16 cellular contexts compared by ENCODE assay signal in genomic region chr17:63820963-63821561, GRCh38. TPM values are rescaled to one million over a fixed set of nuclear protein-coding genes. Genes with fewer than 3 reads are reported as not detected.
DNase-seq lines count a peak whose midpoint lies in the region; ATAC-seq, FAIRE-seq and TF ChIP-seq lines count a peak whose summit lies in the region.
"Had no signal": no experiment of that assay in that cellular context is flagged by ENCODE, and none has a peak within 500 bp of the region (broad histone marks: within the 10 kb centered on the region; RNA-seq: fewer than 3 reads in every experiment).

No MANE protein-coding gene starts in this region.

- no peak; the same call in 2 of the 3 replicates for ATAC-seq in SK-N-SH treated with all-trans-retinoic acid at 6 μM for 48 hours
- no peak for ATAC-seq in HCT116
- peak; percentile 13 to 34 for ATAC-seq in activated naive CD4-positive, alpha-beta T cell treated with anti-CD3 and anti-CD28 coated beads, Interleukin-2, amount 50 U/mL, for 72 hours
- no peak for ATAC-seq in pancreas

- RAD21 ChIA-PET in HCT116 (lab: Charles Lee; ENCODE audit: low non-redundant PET in 1 of 2, low total read pairs in 2 of 2, uncharacterized antibody in 2 of 2, unreplicated experiment in 2 of 2): no interaction called here

- no peak for FAIRE-seq in pancreas (lab: Jason Lieb, UNC)
- FAIRE-seq: endometrium had no signal

- H2AFZ ChIP-seq in SK-N-SH (ENCODE audit: low read depth) (no peak overlapping the region), HCT116 (ENCODE audit: low read depth, low read length, poor library complexity, severe bottlenecking) (no peak overlapping the region), Karpas-422 (ENCODE audit: low read length) (no peak overlapping the region)

- H3K9me3 Mint-ChIP-seq in activated naive CD4-positive, alpha-beta T cell treated with anti-CD3 and anti-CD28 coated beads, Interleukin-2, amount 50 U/mL, for 72 hours: no peaks in the 10 kb centered on the region
- H3K9me3 Mint-ChIP-seq in nephron: no peaks in the 10 kb centered on the region

- no peak for DNase-seq in SK-N-SH
- no peak for DNase-seq in HCT116 (ENCODE audit: low read depth, low spot score)
- DNase-seq in activated naive CD4-positive, alpha-beta T cell treated with anti-CD3 and anti-CD28 coated beads, Interleukin-2, amount 50 U/mL, for 72 hours (ENCODE audit: low spot score in 2 of 2): no peak
- no peak for DNase-seq in NCI-H1436 treated with DMSO at 0.1 percent for 48 hours (lab: John Stamatoyannopoulos, UW)
- no peak for DNase-seq in pancreas
- no peak for DNase-seq in Karpas-422
- DNase-seq: activated CD8-positive, alpha-beta memory T cell treated with anti-CD3 and anti-CD28 coated beads, Interleukin-2, amount 50 U/mL, for 48 hours; foreskin fibroblast; NCI-H69 had no signal

- TF ChIP-seq RAD21 in SK-N-SH (IDR thresholded peaks at IDR 0.05; ENCODE audit: low read length) (no peak), HCT116 (IDR thresholded peaks at IDR 0.05; ENCODE audit: low read depth) (no peak)

- no peak overlapping the region for H3K4me3 ChIP-seq in SK-N-SH (ENCODE audit: low read depth in 2 of 2, low read length in 1 of 2)
- no peak overlapping the region for H3K4me3 ChIP-seq in HCT116 (replicated peaks in 1 of 2; ENCODE audit: low read depth in 1 of 2, low read length in 2 of 2)
- H3K4me3 ChIP-seq in pancreas: no peak overlapping the region
- H3K4me3 ChIP-seq in Karpas-422 (ENCODE audit: low read length): no peak overlapping the region
- H3K4me3 ChIP-seq: SK-N-MC, thoracic aorta had no signal

- POLR2A ChIA-PET in SK-N-SH (lab: Yijun Ruan, JAX): interaction anchor here (1.2 to 1.9 kb wide), 3 partner anchors 9 to 21 kb away, joined by 3 to 7 read pairs (median 4); no protein-coding TSS in a partner anchor
- POLR2A ChIA-PET in HCT116 (lab: Charles Lee): no interaction called here

- TF ChIP-seq POLR2A in HCT116 (IDR thresholded peaks at IDR 0.05; ENCODE audit: borderline replicate concordance, extremely low read depth, insufficient read depth, insufficient read length): no peak

- no peak for TF ChIP-seq EP300 in SK-N-SH (IDR thresholded peaks at IDR 0.05; ENCODE audit: borderline replicate concordance in 1 of 2, low read depth in 1 of 2, low read length in 1 of 2)

- CTCF ChIA-PET in SK-N-SH (lab: Yijun Ruan, JAX) (interaction anchor here (0.8 to 2.8 kb wide), 5 partner anchors 8 to 45 kb away, joined by 3 to 9 read pairs (median 8); no protein-coding TSS in a partner anchor), HCT116 (lab: Charles Lee) (no interaction called here)

- no peaks in the 10 kb centered on the region for H3K9me2 ChIP-seq in SK-N-SH
- H3K9me2 ChIP-seq in HCT116 (ENCODE audit: insufficient read depth): no peaks in the 10 kb centered on the region
- H3K9me2 ChIP-seq in Karpas-422 (replicated peaks; ENCODE audit: insufficient read depth, low read length): no peaks in the 10 kb centered on the region

- H3K4me1 ChIP-seq in SK-N-SH (ENCODE audit: control insufficient read depth in 1 of 2, insufficient read depth in 2 of 2, low read depth in 1 of 2, low read length in 1 of 2): peaks cover 6 to 17% of the 10 kb centered on the region in 2 experiments; a peak in 2 of 4 replicates
- H3K4me1 ChIP-seq in HCT116 (ENCODE audit: control insufficient read depth in 1 of 2, insufficient read depth in 2 of 2, low read length in 2 of 2): peaks cover 4 to 6% of the 10 kb centered on the region in 2 experiments; a peak in 2 of 4 replicates
- peaks cover 4 to 12% (median 4%) of the 10 kb centered on the region in 3 donors for H3K4me1 ChIP-seq in pancreas
- peaks cover 12% of the 10 kb centered on the region for H3K4me1 ChIP-seq in Karpas-422 (ENCODE audit: low read length)

- 92% methylated on average over 10 of the region's 10 CpGs for WGBS in SK-N-SH (ENCODE audit: low lambda C conversion rate)
- 84 to 89% methylated on average over 10 of the region's 10 CpGs for WGBS in pancreas, 2 donors

- H3K27ac ChIP-seq in SK-N-SH (ENCODE audit: low read depth in 2 of 2, low read length in 1 of 2) (no peak overlapping the region), HCT116 (ENCODE audit: low read depth, low read length) (no peak overlapping the region), pancreas (no peak overlapping the region), Karpas-422 (ENCODE audit: low read length) (no peak overlapping the region)
- H3K27ac ChIP-seq: 22Rv1, C4-2B, thoracic aorta had no signal

- peaks cover 66% of the 10 kb centered on the region for H3F3A ChIP-seq in SK-N-SH (replicated peaks; ENCODE audit: insufficient read depth)

- H3K27me3 Mint-ChIP-seq in nephron (ENCODE audit: low read depth): no peaks in the 10 kb centered on the region

- H3K9ac ChIP-seq in SK-N-SH: no peak overlapping the region
- H3K9ac ChIP-seq in HCT116 (ENCODE audit: low read length): no peak overlapping the region
- H3K9ac ChIP-seq in Karpas-422 (ENCODE audit: low read length): no peak overlapping the region

- H3K27me3 ChIP-seq in SK-N-SH (ENCODE audit: insufficient read depth) (no peaks in the 10 kb centered on the region), HCT116 (ENCODE audit: insufficient read depth, low read length) (no peaks in the 10 kb centered on the region), pancreas (no peaks in the 10 kb centered on the region), Karpas-422 (ENCODE audit: low read length) (no peaks in the 10 kb centered on the region)

- intact Hi-C loops in HCT116 (cut with micrococcal nuclease): no loop called here
- intact Hi-C loops in pancreas (cut with DNase I): no loop called here

- TF ChIP-seq CTCF in SK-N-SH (IDR thresholded peaks at IDR 0.05) (no peak), HCT116 (IDR thresholded peaks at IDR 0.05 in 2 of 3, conservative IDR thresholded peaks at IDR 0.05 in 1 of 3; ENCODE audit: borderline replicate concordance in 1 of 3, insufficient read depth in 1 of 3, low read depth in 2 of 3, low read length in 2 of 3) (no peak), nephron (IDR thresholded peaks at IDR 0.05; ENCODE audit: unreplicated experiment in 3 of 3) (no peak), pancreas (IDR thresholded peaks at IDR 0.05) (no peak)

- peak overlapping the region; percentile 87 to 94 for H3K27ac Mint-ChIP-seq in activated naive CD4-positive, alpha-beta T cell treated with anti-CD3 and anti-CD28 coated beads, Interleukin-2, amount 50 U/mL, for 72 hours
- H3K27ac Mint-ChIP-seq in nephron: peak overlapping the region in 2 of 3 experiments; percentile 8 to 36

- H3K36me3 Mint-ChIP-seq in activated naive CD4-positive, alpha-beta T cell treated with anti-CD3 and anti-CD28 coated beads, Interleukin-2, amount 50 U/mL, for 72 hours: peaks cover 41 to 67% of the 10 kb centered on the region in 2 donors
- H3K36me3 Mint-ChIP-seq in nephron (ENCODE audit: low read depth): peaks cover 89% of the 10 kb centered on the region

- no peaks in the 10 kb centered on the region for H3K9me3 ChIP-seq in SK-N-SH
- no peaks in the 10 kb centered on the region for H3K9me3 ChIP-seq in HCT116 (ENCODE audit: control insufficient read depth in 1 of 2, insufficient read depth in 1 of 2, low read depth in 1 of 2, low read length in 2 of 2)
- H3K9me3 ChIP-seq in pancreas: no peaks in the 10 kb centered on the region
- H3K9me3 ChIP-seq in Karpas-422 (ENCODE audit: low read length): no peaks in the 10 kb centered on the region
- H3K9me3 ChIP-seq: thoracic aorta had no signal

- H4K20me1 ChIP-seq in SK-N-SH (ENCODE audit: insufficient read depth) (peaks cover 23% of the 10 kb centered on the region; the same call in 1 of the 2 replicates), HCT116 (ENCODE audit: insufficient read depth) (peaks cover 8% of the 10 kb centered on the region; the same call in 1 of the 2 replicates), Karpas-422 (ENCODE audit: insufficient read depth, low read depth, low read length) (peaks cover 22% of the 10 kb centered on the region)

- H3K4me3 Mint-ChIP-seq in nephron: no peak overlapping the region

- no TSS peak for BruUV-seq in HCT116 (replicated peaks; lab: Mats Ljungman, UMichigan)

- H3K4me1 Mint-ChIP-seq in nephron: peaks cover 9% of the 10 kb centered on the region

- peaks cover 91 to 96% of the 10 kb centered on the region in 2 experiments for H3K36me3 ChIP-seq in SK-N-SH (replicated peaks in 1 of 2; ENCODE audit: control insufficient read depth in 1 of 2, insufficient read depth in 2 of 2, low read length in 1 of 2)
- peaks cover 90 to 93% of the 10 kb centered on the region in 2 experiments for H3K36me3 ChIP-seq in HCT116 (ENCODE audit: control insufficient read depth in 1 of 2, insufficient read depth in 2 of 2, low read length in 2 of 2)
- H3K36me3 ChIP-seq in pancreas: peaks cover 0 to 87% (median 43%) of the 10 kb centered on the region in 3 donors
- H3K36me3 ChIP-seq in Karpas-422 (ENCODE audit: insufficient read depth, low read length): peaks cover 78% of the 10 kb centered on the region; the same call in 1 of the 2 replicates

- H3K79me2 ChIP-seq in SK-N-SH (ENCODE audit: insufficient read depth) (peaks cover 40% of the 10 kb centered on the region), HCT116 (ENCODE audit: insufficient read depth, low read length) (peaks cover 78% of the 10 kb centered on the region), Karpas-422 (ENCODE audit: low read length) (peaks cover 52% of the 10 kb centered on the region)

- no peak overlapping the region for H3K4me2 ChIP-seq in SK-N-SH
- H3K4me2 ChIP-seq in HCT116 (ENCODE audit: low read length): no peak overlapping the region
- H3K4me2 ChIP-seq in Karpas-422 (ENCODE audit: low read depth, low read length, poor library complexity, severe bottlenecking): no peak overlapping the region

RNA-seq across cellular contexts. Expression of gene PSMC5, which starts 6.2 kb away (rescaled TPM):
- polyA plus RNA-seq in SK-N-SH (2012; rRNA removed): 424 and 468 TPM in 2 replicates
- 441 and 497 TPM in 2 replicates for polyA plus RNA-seq in SK-N-SH (2012; cell fraction: cytosol; rRNA removed)
- polyA plus RNA-seq in SK-N-SH (2012; cell fraction: nucleus; rRNA removed): 369 and 384 TPM in 2 replicates
- total RNA-seq in HCT116 (2021; ENCODE audit: unreplicated experiment): 193 TPM
- polyA plus RNA-seq in HCT116 (2012): 205 and 235 TPM in 2 replicates
- 100 to 1,000 TPM; 129 to 137 TPM for total RNA-seq in activated naive CD4-positive, alpha-beta T cell treated with anti-CD3 and anti-CD28 coated beads, Interleukin-2, amount 50 U/mL, for 72 hours
- total RNA-seq in pancreas: 10 to 100 TPM; 36.5 to 61.1 (median 53.0) TPM
- polyA plus RNA-seq in pancreas: 100 to 1,000 TPM; 109 to 154 TPM
- total RNA-seq in Karpas-422 (2014; rRNA removed; shearing (Covaris generic); ENCODE audit: low replicate concordance): 26.9 and 49.1 TPM in 2 replicates

RNA-seq across cellular contexts. Expression of gene FTSJ3, which starts 6.4 kb away (rescaled TPM):
- 148 and 180 TPM in 2 replicates for polyA plus RNA-seq in SK-N-SH (2012; rRNA removed)
- polyA plus RNA-seq in SK-N-SH (2012; cell fraction: cytosol; rRNA removed): 147 and 150 TPM in 2 replicates
- polyA plus RNA-seq in SK-N-SH (2012; cell fraction: nucleus; rRNA removed): 242 and 303 TPM in 2 replicates
- total RNA-seq in HCT116 (2021; ENCODE audit: unreplicated experiment): 70.9 TPM
- 35.8 and 40.6 TPM in 2 replicates for polyA plus RNA-seq in HCT116 (2012)
- total RNA-seq in activated naive CD4-positive, alpha-beta T cell treated with anti-CD3 and anti-CD28 coated beads, Interleukin-2, amount 50 U/mL, for 72 hours: 10 to 100 TPM; 47.0 to 55.8 TPM
- total RNA-seq in pancreas: 10 to 100 TPM in 5 of 6 donors, 1 to 10 TPM in 1; 8.6 to 23.0 (median 12.8) TPM
- polyA plus RNA-seq in pancreas: 10 to 100 TPM; 20.4 to 24.0 TPM
- 30.7 and 39.5 TPM in 2 replicates for total RNA-seq in Karpas-422 (2014; rRNA removed; shearing (Covaris generic); ENCODE audit: low replicate concordance)

RNA-seq across cellular contexts. Expression of gene SMARCD2, which starts 21.4 kb away (rescaled TPM):
- 89.1 and 106 TPM in 2 replicates for polyA plus RNA-seq in SK-N-SH (2012; rRNA removed)
- polyA plus RNA-seq in SK-N-SH (2012; cell fraction: cytosol; rRNA removed): 62.3 and 82.2 TPM in 2 replicates
- 84.7 and 121 TPM in 2 replicates for polyA plus RNA-seq in SK-N-SH (2012; cell fraction: nucleus; rRNA removed)
- total RNA-seq in HCT116 (2021; ENCODE audit: unreplicated experiment): 168 TPM
- 169 and 186 TPM in 2 replicates for polyA plus RNA-seq in HCT116 (2012)
- total RNA-seq in activated naive CD4-positive, alpha-beta T cell treated with anti-CD3 and anti-CD28 coated beads, Interleukin-2, amount 50 U/mL, for 72 hours: 100 to 1,000 TPM in 1 of 2 donors, 10 to 100 TPM in 1; 90.3 to 113 TPM
- total RNA-seq in pancreas: 10 to 100 TPM; 37.6 to 57.3 (median 47.2) TPM
- 10 to 100 TPM; 38.8 to 51.2 TPM for polyA plus RNA-seq in pancreas
- total RNA-seq in Karpas-422 (2014; rRNA removed; shearing (Covaris generic); ENCODE audit: low replicate concordance): 103 and 143 TPM in 2 replicates

RNA-seq across cellular contexts. Expression of gene DDX42, which starts 47.1 kb away (rescaled TPM):
- polyA plus RNA-seq in SK-N-SH (2012; rRNA removed): 115 and 143 TPM in 2 replicates
- polyA plus RNA-seq in SK-N-SH (2012; cell fraction: cytosol; rRNA removed): 88.6 and 100 TPM in 2 replicates
- polyA plus RNA-seq in SK-N-SH (2012; cell fraction: nucleus; rRNA removed): 286 and 396 TPM in 2 replicates
- 174 TPM for total RNA-seq in HCT116 (2021; ENCODE audit: unreplicated experiment)
- polyA plus RNA-seq in HCT116 (2012): 87.7 and 103 TPM in 2 replicates
- 100 to 1,000 TPM; 126 to 130 TPM for total RNA-seq in activated naive CD4-positive, alpha-beta T cell treated with anti-CD3 and anti-CD28 coated beads, Interleukin-2, amount 50 U/mL, for 72 hours
- 10 to 100 TPM; 52.6 to 90.4 (median 68.1) TPM for total RNA-seq in pancreas
- polyA plus RNA-seq in pancreas: 10 to 100 TPM; 81.5 to 84.0 TPM
- total RNA-seq in Karpas-422 (2014; rRNA removed; shearing (Covaris generic); ENCODE audit: low replicate concordance): 76.5 and 77.6 TPM in 2 replicates

RNA-seq across cellular contexts. Expression of gene CCDC47, which starts 47.7 kb away (rescaled TPM):
- polyA plus RNA-seq in SK-N-SH (2012; rRNA removed): 76.6 and 90.7 TPM in 2 replicates
- polyA plus RNA-seq in SK-N-SH (2012; cell fraction: cytosol; rRNA removed): 109 and 134 TPM in 2 replicates
- polyA plus RNA-seq in SK-N-SH (2012; cell fraction: nucleus; rRNA removed): 48.9 and 56.0 TPM in 2 replicates
- 117 TPM for total RNA-seq in HCT116 (2021; ENCODE audit: unreplicated experiment)
- polyA plus RNA-seq in HCT116 (2012): 92.3 and 108 TPM in 2 replicates
- total RNA-seq in activated naive CD4-positive, alpha-beta T cell treated with anti-CD3 and anti-CD28 coated beads, Interleukin-2, amount 50 U/mL, for 72 hours: 10 to 100 TPM; 53.8 to 75.7 TPM
- 10 to 100 TPM; 33.2 to 60.3 (median 51.5) TPM for total RNA-seq in pancreas
- polyA plus RNA-seq in pancreas: 10 to 100 TPM; 10.8 to 31.4 TPM
- 28.0 and 35.9 TPM in 2 replicates for total RNA-seq in Karpas-422 (2014; rRNA removed; shearing (Covaris generic); ENCODE audit: low replicate concordance)

Comparison
In these comparisons a context has a peak if more than half of its experiments do, and no peak if none do; other contexts are left out.
1. ATAC-seq: peak in activated naive CD4-positive, alpha-beta T cell treated with anti-CD3 and anti-CD28 coated beads, Interleukin-2, amount 50 U/mL, for 72 hours (2 of 2); none in SK-N-SH treated with all-trans-retinoic acid at 6 μM for 48 hours (single experiment), HCT116 (single experiment) and pancreas (0 of 4).